ENCODE assay signal across 2 cellular contexts in the genomic region with DNA sequence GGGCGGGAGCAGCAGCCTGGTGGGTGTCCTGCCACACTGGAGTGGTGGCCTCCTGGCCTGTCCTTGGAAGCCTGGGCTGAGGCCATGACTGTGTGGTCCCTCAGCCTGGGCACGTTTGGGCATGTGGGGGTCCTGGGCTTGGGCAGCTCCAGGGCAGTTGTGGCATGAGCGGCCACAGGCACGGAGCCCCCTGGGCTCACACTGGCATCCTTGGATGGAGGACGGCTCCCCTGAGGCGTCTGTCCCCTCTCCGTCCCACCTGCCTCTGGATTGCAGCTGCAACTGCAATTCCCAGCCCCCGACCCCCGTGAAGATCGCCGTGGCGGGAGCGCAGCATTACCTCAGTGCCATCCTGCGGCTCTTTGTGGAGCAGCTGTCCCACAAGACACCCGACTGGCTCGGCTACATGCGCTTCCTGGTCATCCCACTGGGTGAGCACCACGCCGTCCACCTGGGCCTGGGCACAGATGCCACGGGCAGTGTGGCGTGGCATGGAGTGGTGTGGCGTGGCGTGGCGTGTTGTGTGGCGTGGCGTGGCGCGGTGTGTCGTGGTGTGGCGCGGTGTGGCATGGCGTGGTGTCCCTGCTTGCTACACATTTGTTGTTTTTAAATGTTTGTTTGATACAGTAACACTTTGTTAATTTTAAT.
TF ChIP-seq lines count a peak whose summit lies in the region.

No MANE protein-coding gene starts in this region.

TF ChIP-seq in K562, 482 proteins besides CTCF, POLR2A, EP300 and RAD21:
- TF ChIP-seq, protein P1, sequence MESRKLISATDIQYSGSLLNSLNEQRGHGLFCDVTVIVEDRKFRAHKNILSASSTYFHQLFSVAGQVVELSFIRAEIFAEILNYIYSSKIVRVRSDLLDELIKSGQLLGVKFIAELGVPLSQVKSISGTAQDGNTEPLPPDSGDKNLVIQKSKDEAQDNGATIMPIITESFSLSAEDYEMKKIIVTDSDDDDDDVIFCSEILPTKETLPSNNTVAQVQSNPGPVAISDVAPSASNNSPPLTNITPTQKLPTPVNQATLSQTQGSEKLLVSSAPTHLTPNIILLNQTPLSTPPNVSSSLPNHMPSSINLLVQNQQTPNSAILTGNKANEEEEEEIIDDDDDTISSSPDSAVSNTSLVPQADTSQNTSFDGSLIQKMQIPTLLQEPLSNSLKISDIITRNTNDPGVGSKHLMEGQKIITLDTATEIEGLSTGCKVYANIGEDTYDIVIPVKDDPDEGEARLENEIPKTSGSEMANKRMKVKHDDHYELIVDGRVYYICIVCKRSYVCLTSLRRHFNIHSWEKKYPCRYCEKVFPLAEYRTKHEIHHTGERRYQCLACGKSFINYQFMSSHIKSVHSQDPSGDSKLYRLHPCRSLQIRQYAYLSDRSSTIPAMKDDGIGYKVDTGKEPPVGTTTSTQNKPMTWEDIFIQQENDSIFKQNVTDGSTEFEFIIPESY (CRISPR knock-in tag; IDR thresholded peaks at IDR 0.05) = peak; percentile 65; the same call in 1 of the 2 replicates
- TF ChIP-seq HNRNPUL1 (IDR thresholded peaks at IDR 0.05; ENCODE audit: low read length) = no peak
- TF ChIP-seq, protein P2, sequence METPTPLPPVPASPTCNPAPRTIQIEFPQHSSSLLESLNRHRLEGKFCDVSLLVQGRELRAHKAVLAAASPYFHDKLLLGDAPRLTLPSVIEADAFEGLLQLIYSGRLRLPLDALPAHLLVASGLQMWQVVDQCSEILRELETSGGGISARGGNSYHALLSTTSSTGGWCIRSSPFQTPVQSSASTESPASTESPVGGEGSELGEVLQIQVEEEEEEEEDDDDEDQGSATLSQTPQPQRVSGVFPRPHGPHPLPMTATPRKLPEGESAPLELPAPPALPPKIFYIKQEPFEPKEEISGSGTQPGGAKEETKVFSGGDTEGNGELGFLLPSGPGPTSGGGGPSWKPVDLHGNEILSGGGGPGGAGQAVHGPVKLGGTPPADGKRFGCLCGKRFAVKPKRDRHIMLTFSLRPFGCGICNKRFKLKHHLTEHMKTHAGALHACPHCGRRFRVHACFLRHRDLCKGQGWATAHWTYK (CRISPR knock-in tag; IDR thresholded peaks at IDR 0.05) = peak; percentile 92
- 0 out of 2 replicates have a peak, but pooled peaks have one; percentile 35 for TF ChIP-seq HNRNPL (IDR thresholded peaks at IDR 0.05; ENCODE audit: low read depth, low read length)

TF ChIP-seq in HepG2, 621 proteins besides CTCF, POLR2A, EP300 and RAD21:
- TF ChIP-seq TP53 (CRISPR knock-in tag; conservative IDR thresholded peaks at IDR 0.05) = no peak
- TF ChIP-seq HNRNPL (IDR thresholded peaks at IDR 0.05; ENCODE audit: low read depth, low read length) = 0 out of 2 replicates have a peak, but pooled peaks have one; percentile 37
